Comparison of ENCODE assay signal across 15 cellular contexts in the genomic region with DNA sequence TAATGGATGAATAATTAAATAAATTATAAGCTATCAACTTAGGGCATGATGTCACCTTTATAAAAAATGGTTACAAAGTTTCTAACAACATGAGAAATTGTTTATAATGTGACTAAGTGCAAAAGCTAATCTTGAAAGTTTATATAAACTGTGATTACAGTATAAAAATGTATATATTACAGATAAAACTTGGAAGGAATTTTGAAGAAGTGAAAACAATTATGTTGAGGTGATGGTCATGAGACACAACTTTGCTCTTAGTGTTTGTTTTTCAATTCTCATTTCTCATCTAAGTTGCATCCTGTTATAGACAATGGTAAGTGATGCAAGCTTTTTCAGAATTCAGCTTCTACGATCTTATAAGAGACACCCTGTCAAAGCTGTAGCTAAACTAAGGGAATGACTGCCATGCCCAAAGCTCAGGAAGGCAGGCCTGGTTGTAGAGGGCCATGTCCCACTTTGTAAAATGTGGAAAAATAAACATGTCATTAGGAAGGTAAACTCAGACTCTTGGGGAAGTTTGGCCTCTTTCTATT. TPM values are rescaled to one million over a fixed set of nuclear protein-coding genes. Genes with fewer than 3 reads are reported as not detected.
DNase-seq lines count a peak whose midpoint lies in the region; ATAC-seq and TF ChIP-seq lines count a peak whose summit lies in the region.
"Had no signal": no experiment of that assay in that cellular context is flagged by ENCODE, and none has a peak within 500 bp of the region (broad histone marks: within the 10 kb centered on the region; RNA-seq: fewer than 3 reads in every experiment).

No MANE protein-coding gene starts in this region.

- intact Hi-C loops in right cardiac atrium (cut with DNase I) = no loop called here

- H3K27me3 Mint-ChIP-seq in activated T-cell treated with anti-CD3 and anti-CD28 coated beads, Interleukin-2, amount 50 U/mL, for 72 hours (ENCODE audit: low read depth) = no peaks in the 10 kb centered on the region

- no peak overlapping the region for H3K27ac Mint-ChIP-seq in activated T-cell treated with anti-CD3 and anti-CD28 coated beads, Interleukin-2, amount 50 U/mL, for 72 hours
- H3K27ac Mint-ChIP-seq: activated naive CD4-positive, alpha-beta T cell treated with anti-CD3 and anti-CD28 coated beads for 36 hours had no signal

- no peak overlapping the region for H3K4me3 Mint-ChIP-seq in activated T-cell treated with anti-CD3 and anti-CD28 coated beads, Interleukin-2, amount 50 U/mL, for 72 hours
- H3K4me3 Mint-ChIP-seq: activated naive CD4-positive, alpha-beta T cell treated with anti-CD3 and anti-CD28 coated beads for 36 hours had no signal

- H3K36me3 Mint-ChIP-seq in activated T-cell treated with anti-CD3 and anti-CD28 coated beads, Interleukin-2, amount 50 U/mL, for 72 hours (ENCODE audit: insufficient read depth in 2 of 2) = peaks cover 0 to 3% of the 10 kb centered on the region in 2 donors

- TF ChIP-seq CTCF in GM12864 (IDR thresholded peaks at IDR 0.05; ENCODE audit: low read depth, low read length, missing control alignments) = no peak

- H3K9me3 ChIP-seq in SJSA1 (replicated peaks) (0 out of 2 replicates have a peak, but pooled peaks cover 6% of the 10 kb centered on the region), right cardiac atrium (ENCODE audit: control insufficient read depth, low read length) (no peaks in the 10 kb centered on the region)
- H3K9me3 ChIP-seq: BE2C, right lobe of liver had no signal

- peak overlapping the region; percentile 28; the same call in 1 of the 2 replicates for H3K27ac ChIP-seq in SJSA1
- no peak overlapping the region for H3K27ac ChIP-seq in right cardiac atrium (ENCODE audit: low read length)
- H3K27ac ChIP-seq: GM23248, right lobe of liver had no signal

- DNase-seq in GM12864 (ENCODE audit: low read depth) (peak; percentile 33), SJSA1 (ENCODE audit: low read depth in 1 of 2, low spot score in 2 of 2) (peak in 1 of 2 experiments; percentile 26), mesenteric fat pad (ENCODE audit: low spot score) (no peak), NCI-H510A (lab: John Stamatoyannopoulos, UW) (no peak), right cardiac atrium (no peak)
- DNase-seq in activated T-cell treated with anti-CD3 and anti-CD28 coated beads, Interleukin-2, amount 50 U/mL, for 72 hours = no peak
- DNase-seq: activated naive CD4-positive, alpha-beta T cell treated with anti-CD3 and anti-CD28 coated beads for 36 hours; BE2C; GM23248; NCI-H187 treated with DMSO at 0.1 percent for 48 hours; right lobe of liver; stimulated activated naive CD4-positive, alpha-beta T cell treated with Interleukin-2 at 50 U/mL for 16 hours; T-helper 2 cell had no signal

- no peaks in the 10 kb centered on the region for H3K36me3 ChIP-seq in SJSA1
- H3K36me3 ChIP-seq: BE2C, right lobe of liver had no signal

- peaks cover 5% of the 10 kb centered on the region in 2 donors for H3K9me3 Mint-ChIP-seq in activated T-cell treated with anti-CD3 and anti-CD28 coated beads, Interleukin-2, amount 50 U/mL, for 72 hours

- no peaks in the 10 kb centered on the region for H3K27me3 ChIP-seq in SJSA1 (replicated peaks)
- no peaks in the 10 kb centered on the region for H3K27me3 ChIP-seq in right cardiac atrium (ENCODE audit: control insufficient read depth, insufficient read depth)
- H3K27me3 ChIP-seq: BE2C, right lobe of liver had no signal

- ATAC-seq in GM19468 (IDR thresholded peaks at IDR 0.05; ENCODE audit: extremely low read depth, unreplicated experiment) (peak; percentile 79), HG03045 (IDR thresholded peaks at IDR 0.05; ENCODE audit: unreplicated experiment) (peak; percentile 62), right cardiac atrium (no peak)
- ATAC-seq in activated T-cell treated with anti-CD3 and anti-CD28 coated beads, Interleukin-2, amount 50 U/mL, for 72 hours (replicated peaks in 1 of 2) = no peak

- H3K4me1 Mint-ChIP-seq in activated T-cell treated with anti-CD3 and anti-CD28 coated beads, Interleukin-2, amount 50 U/mL, for 72 hours (ENCODE audit: low read depth) = no peaks in the 10 kb centered on the region

- WGBS in right cardiac atrium = 54% methylated on average over 1 of the region's 1 CpG

- H3K4me3 ChIP-seq in GM12864 (ENCODE audit: low read depth, low read length) (no peak overlapping the region), SJSA1 (no peak overlapping the region), right cardiac atrium (ENCODE audit: low read length) (no peak overlapping the region)
- H3K4me3 ChIP-seq: GM23248, right lobe of liver had no signal

- H3K4me1 ChIP-seq in SJSA1 (replicated peaks) = peaks cover 23% of the 10 kb centered on the region
- H3K4me1 ChIP-seq in right cardiac atrium (ENCODE audit: control insufficient read depth, insufficient read depth, low read length) = peaks cover 2% of the 10 kb centered on the region
- H3K4me1 ChIP-seq: BE2C, right lobe of liver had no signal

RNA-seq across cellular contexts. Expression of gene MACC1, which starts 23.9 kb away (rescaled TPM):
- total RNA-seq in SJSA1 (2014; rRNA removed; shearing (Covaris generic)) = not detected in 2 replicates
- total RNA-seq in mesenteric fat pad (7.4 TPM), right cardiac atrium (under 1 TPM in 3 of 4 donors, not detected in 1; 0.03 to 0.08 (median 0.06) TPM)
- total RNA-seq in activated T-cell treated with anti-CD3 and anti-CD28 coated beads, Interleukin-2, amount 50 U/mL, for 72 hours = under 1 TPM; 0.12 to 0.22 TPM
- polyA plus RNA-seq in right cardiac atrium = under 0.01 TPM

Comparison
In these comparisons a context has a peak if more than half of its experiments do, and no peak if none do; other contexts are left out.
1. ATAC-seq: peak in GM19468 (single experiment) and HG03045 (single experiment); none in activated T-cell treated with anti-CD3 and anti-CD28 coated beads, Interleukin-2, amount 50 U/mL, for 72 hours (0 of 2) and right cardiac atrium (0 of 2).